9 cellular contexts compared by ENCODE assay signal in the genomic region with DNA sequence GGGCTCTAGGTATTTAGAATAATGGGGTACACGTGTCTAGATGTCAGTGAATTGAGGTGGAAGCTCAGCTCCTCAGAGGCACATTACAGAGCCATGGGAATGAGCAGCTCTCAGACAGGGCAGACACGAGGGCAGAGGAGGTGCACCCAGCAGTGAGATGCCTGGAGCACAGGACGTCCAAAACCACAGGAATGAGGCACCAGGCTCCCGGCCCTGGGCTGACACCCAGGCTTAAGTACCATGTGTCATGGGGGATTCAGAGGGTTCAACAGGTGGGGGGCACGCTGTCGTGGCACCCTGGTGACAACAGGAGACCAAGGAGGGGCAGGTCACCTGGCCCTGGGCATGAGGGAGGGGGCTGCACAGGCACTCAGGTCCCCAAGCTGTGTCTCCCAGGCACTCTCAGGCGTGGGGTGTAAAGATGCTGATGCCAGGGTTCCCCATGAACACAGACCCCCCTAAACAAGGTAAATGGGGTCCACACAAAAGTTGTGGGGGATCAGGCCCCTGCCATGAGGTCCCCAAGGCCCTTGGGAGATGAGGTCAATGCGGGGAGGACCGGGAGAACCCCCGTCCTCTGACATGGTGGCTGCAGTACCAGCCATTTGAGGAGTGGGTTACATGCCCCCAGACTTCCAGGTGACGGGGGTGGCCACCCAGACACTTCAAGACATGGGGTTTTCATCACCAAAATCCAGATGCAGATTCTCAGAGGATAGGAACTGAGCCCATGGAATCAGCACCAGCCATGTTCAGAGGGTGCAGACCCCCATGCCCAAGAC. TPM values are rescaled to one million over a fixed set of nuclear protein-coding genes. Genes with fewer than 3 reads are reported as not detected.
A peak's percentile ranks its signal among the peaks of the same experiment; 100 is the strongest.
DNase-seq lines count a peak whose midpoint lies in the region; ATAC-seq and TF ChIP-seq lines count a peak whose summit lies in the region.
"Had no signal": no experiment of that assay in that cellular context is flagged by ENCODE, and none has a peak within 500 bp of the region (broad histone marks: within the 10 kb centered on the region; RNA-seq: fewer than 3 reads in every experiment).

No MANE protein-coding gene starts in this region.

- H3K4me3 ChIP-seq in BLaER1 (no peak overlapping the region), coronary artery (no peak overlapping the region), osteoblast (ENCODE audit: insufficient read depth, low read length) (no peak overlapping the region)

- no peak overlapping the region for H3K9ac ChIP-seq in BLaER1

- peaks cover 22% of the 10 kb centered on the region for H3K27me3 Mint-ChIP-seq in activated T-cell treated with anti-CD3 and anti-CD28 coated beads, Interleukin-2, amount 50 U/mL, for 24 hours
- H3K27me3 Mint-ChIP-seq in glutamatergic neuron (ENCODE audit: unreplicated experiment) = peaks cover 11% of the 10 kb centered on the region

- H3K4me1 Mint-ChIP-seq in activated T-cell treated with anti-CD3 and anti-CD28 coated beads, Interleukin-2, amount 50 U/mL, for 24 hours (ENCODE audit: low read depth) = no peaks in the 10 kb centered on the region
- H3K4me1 Mint-ChIP-seq in glutamatergic neuron (ENCODE audit: low read depth, unreplicated experiment) = no peaks in the 10 kb centered on the region

- H3K4me3 Mint-ChIP-seq in activated T-cell treated with anti-CD3 and anti-CD28 coated beads, Interleukin-2, amount 50 U/mL, for 24 hours = no peak overlapping the region
- no peak overlapping the region for H3K4me3 Mint-ChIP-seq in glutamatergic neuron (ENCODE audit: unreplicated experiment)
- H3K4me3 Mint-ChIP-seq: dendritic cell treated with granulocyte-macrophage colony-stimulating factor and Interleukin-4, amounts not matched to agents 40 ng/mL and 50 ng/mL, for 4 days had no signal

- in situ Hi-C loops in KBM-7 (cut with MboI; ENCODE audit: low pct_unique_long_range_greater_than_20kb, low sequenced_read_pairs) = loop anchor here (10.0 kb wide), 1 partner anchor 114 kb away; no protein-coding TSS in a partner anchor

- TF ChIP-seq CTCF in coronary artery (IDR thresholded peaks at IDR 0.05) (no peak), osteoblast (IDR thresholded peaks at IDR 0.05; ENCODE audit: extremely low read depth, low read depth, low read length) (no peak), glutamatergic neuron (IDR thresholded peaks at IDR 0.05; ENCODE audit: partially characterized antibody, unreplicated experiment) (no peak)

- H3K27ac ChIP-seq in BLaER1 = no peak overlapping the region
- peak overlapping the region; percentile 55 to 97 for H3K27ac ChIP-seq in coronary artery
- peak overlapping the region; percentile 55 for H3K27ac ChIP-seq in osteoblast (ENCODE audit: low read depth, low read length)

- H3K27me3 ChIP-seq in BLaER1 = no peaks in the 10 kb centered on the region
- H3K27me3 ChIP-seq in osteoblast (ENCODE audit: insufficient read depth, low read length) = no peaks in the 10 kb centered on the region

- no peaks in the 10 kb centered on the region; the same call in 1 of the 2 replicates for H4K20me1 ChIP-seq in BLaER1
- H4K20me1 ChIP-seq in osteoblast (ENCODE audit: insufficient read depth, low read length) = no peaks in the 10 kb centered on the region

- H3K4me2 ChIP-seq in BLaER1 (peak overlapping the region; percentile 56), osteoblast (ENCODE audit: insufficient read depth, low read length) (peak overlapping the region; percentile 50)

- peak; percentile 94 for DNase-seq in M059J (ENCODE audit: low read depth)
- DNase-seq in coronary artery (ENCODE audit: low spot score) = no peak
- DNase-seq in osteoblast (ENCODE audit: insufficient read length, low spot score, missing footprints) = peak; percentile 99
- DNase-seq in activated T-cell treated with anti-CD3 and anti-CD28 coated beads, Interleukin-2, amount 50 U/mL, for 24 hours = no peak
- no peak for DNase-seq in KBM-7
- DNase-seq in glutamatergic neuron = no peak

- H3K4me1 ChIP-seq in BLaER1 (peaks cover 46% of the 10 kb centered on the region), osteoblast (ENCODE audit: insufficient read depth, low read length) (peaks cover 55% of the 10 kb centered on the region)

- no peak overlapping the region for H3K27ac Mint-ChIP-seq in activated T-cell treated with anti-CD3 and anti-CD28 coated beads, Interleukin-2, amount 50 U/mL, for 24 hours
- no peak overlapping the region for H3K27ac Mint-ChIP-seq in glutamatergic neuron (ENCODE audit: unreplicated experiment)
- H3K27ac Mint-ChIP-seq: dendritic cell treated with granulocyte-macrophage colony-stimulating factor and Interleukin-4, amounts not matched to agents 40 ng/mL and 50 ng/mL, for 4 days had no signal

- H3K36me3 ChIP-seq in BLaER1 (no peaks in the 10 kb centered on the region), osteoblast (ENCODE audit: insufficient read depth, low read length) (no peaks in the 10 kb centered on the region)

- ATAC-seq in GM19397 (IDR thresholded peaks at IDR 0.05; ENCODE audit: unreplicated experiment) = no peak

- no peaks in the 10 kb centered on the region for H3K36me3 Mint-ChIP-seq in activated T-cell treated with anti-CD3 and anti-CD28 coated beads, Interleukin-2, amount 50 U/mL, for 24 hours (ENCODE audit: low read depth)
- no peaks in the 10 kb centered on the region for H3K36me3 Mint-ChIP-seq in glutamatergic neuron (ENCODE audit: unreplicated experiment)

- no peak overlapping the region for H2AFZ ChIP-seq in osteoblast (ENCODE audit: low read length)

- H3K79me2 ChIP-seq in osteoblast (ENCODE audit: insufficient read depth, low read length) = no peaks in the 10 kb centered on the region

- no peaks in the 10 kb centered on the region for H3K9me3 Mint-ChIP-seq in activated T-cell treated with anti-CD3 and anti-CD28 coated beads, Interleukin-2, amount 50 U/mL, for 24 hours
- H3K9me3 Mint-ChIP-seq in glutamatergic neuron (ENCODE audit: unreplicated experiment) = no peaks in the 10 kb centered on the region
- H3K9me3 Mint-ChIP-seq: dendritic cell treated with granulocyte-macrophage colony-stimulating factor and Interleukin-4, amounts not matched to agents 40 ng/mL and 50 ng/mL, for 4 days had no signal

- H3K9me3 ChIP-seq in BLaER1 = no peaks in the 10 kb centered on the region
- no peaks in the 10 kb centered on the region for H3K9me3 ChIP-seq in osteoblast (ENCODE audit: low read depth, low read length)

RNA-seq across cellular contexts. Expression of a gene that starts 5.6 kb away (rescaled TPM):
- not detected in 2 replicates for total RNA-seq in M059J (2014; rRNA removed; shearing (Covaris generic))
- total RNA-seq in osteoblast = 0.36 and 0.59 TPM in 2 replicates
- total RNA-seq in glutamatergic neuron (ENCODE audit: unreplicated experiment) = not detected

RNA-seq across cellular contexts. Expression of a gene that starts 9.6 kb away (rescaled TPM):
- total RNA-seq in M059J (2014; rRNA removed; shearing (Covaris generic)) = not detected in 2 replicates
- not detected in 2 replicates for total RNA-seq in osteoblast
- total RNA-seq in glutamatergic neuron (ENCODE audit: unreplicated experiment) = not detected

RNA-seq across cellular contexts. Expression of a gene that starts 23.7 kb away (rescaled TPM):
- 1.8 and 4.0 TPM in 2 replicates for total RNA-seq in M059J (2014; rRNA removed; shearing (Covaris generic))
- total RNA-seq in osteoblast (41.0 and 54.6 TPM in 2 replicates), glutamatergic neuron (ENCODE audit: unreplicated experiment) (2.5 TPM)

Comparison
In these comparisons a context has a peak if more than half of its experiments do, and no peak if none do; other contexts are left out.
1. DNase-seq: peak in M059J (single experiment) and osteoblast (single experiment); none in coronary artery (single experiment), activated T-cell treated with anti-CD3 and anti-CD28 coated beads, Interleukin-2, amount 50 U/mL, for 24 hours (single experiment), KBM-7 (single experiment) and glutamatergic neuron (single experiment).